ENCODE assay signal across 1 cellular context in genomic region chr1:109079240-109079622, GRCh38.
TF ChIP-seq lines count a peak whose summit lies in the region.

No MANE protein-coding gene starts in this region.

TF ChIP-seq in GM23338, 12 proteins besides CTCF, POLR2A, EP300 and RAD21 (continued from another document):
- TF ChIP-seq ZNF462 (CRISPR knock-in tag; IDR thresholded peaks at IDR 0.05), result no peak
- TF ChIP-seq REST (IDR thresholded peaks at IDR 0.05; ENCODE audit: unreplicated experiment), result no peak
TF ChIP-seq in GM23338: peak in this region for 0.
